ENCODE assay signal across 9 cellular contexts in genomic region chr3:15055019-15055557, GRCh38. TPM values are rescaled to one million over a fixed set of nuclear protein-coding genes. Genes with fewer than 3 reads are reported as not detected.
DNase-seq lines count a peak whose midpoint lies in the region; ATAC-seq and TF ChIP-seq lines count a peak whose summit lies in the region.
"Had no signal": no experiment of that assay in that cellular context is flagged by ENCODE, and none has a peak within 500 bp of the region (broad histone marks: within the 10 kb centered on the region; RNA-seq: fewer than 3 reads in every experiment).

No MANE protein-coding gene starts in this region.

- no peaks in the 10 kb centered on the region for H3K9me2 ChIP-seq in PC-3 (replicated peaks; ENCODE audit: low read length)

- TF ChIP-seq EP300 in suprapubic skin (IDR thresholded peaks at IDR 0.05) = no peak

- H3K79me2 ChIP-seq in PC-3 (ENCODE audit: low read length) = peaks cover 97% of the 10 kb centered on the region

- DNase-seq in activated CD4-positive, alpha-beta T cell treated with anti-CD3 and anti-CD28 coated beads for 24 hours (ENCODE audit: low read depth in 2 of 2) = peak; percentile 38 to 55
- no peak for DNase-seq in activated CD4-positive, alpha-beta T cell treated with anti-CD3 and anti-CD28 coated beads for 1 hour
- DNase-seq in PC-3 = no peak
- DNase-seq in astrocyte of the spinal cord (ENCODE audit: low read depth, low spot score) = peak; percentile 32
- peak; percentile 48 to 62 for DNase-seq in stimulated activated CD8-positive, alpha-beta memory T cell treated with anti-CD3 and anti-CD28 coated beads, Interleukin-7, amount 100 ng/mL, for 4 hours (ENCODE audit: low read depth in 2 of 2)
- no peak for DNase-seq in suprapubic skin (ENCODE audit: low spot score in 2 of 2)
- DNase-seq in T1000 (lab: John Stamatoyannopoulos, UW) = no peak
- no peak for DNase-seq in NCI-H510A treated with DMSO at 0.1 percent for 48 hours (lab: John Stamatoyannopoulos, UW)

- H3K9ac ChIP-seq in PC-3 (ENCODE audit: low read length) = no peak overlapping the region

- H4K20me1 ChIP-seq in PC-3 (ENCODE audit: low read length) = peaks cover 19% of the 10 kb centered on the region; the same call in 1 of the 2 replicates

- no TSS peak for BruUV-seq in PC-3 (replicated peaks; lab: Mats Ljungman, UMichigan)

- POLR2A ChIA-PET in PC-3 (lab: Charles Lee; ENCODE audit: unreplicated experiment) = no interaction called here

- peaks cover 85% of the 10 kb centered on the region for H3K36me3 ChIP-seq in PC-3 (ENCODE audit: low read depth, low read length)
- H3K36me3 ChIP-seq in suprapubic skin = peaks cover 64% of the 10 kb centered on the region

- in situ Hi-C loops in astrocyte of the spinal cord (cut with HindIII; ENCODE audit: low sequenced_read_pairs) = no loop called here

- H3K9me3 ChIP-seq in PC-3 (ENCODE audit: low read length) (no peaks in the 10 kb centered on the region), suprapubic skin (no peaks in the 10 kb centered on the region)
- H3K9me3 ChIP-seq: SJSA1 had no signal

- H3F3A ChIP-seq in PC-3 (ENCODE audit: low read length, unreplicated experiment) = no peaks in the 10 kb centered on the region

- H3K27me3 ChIP-seq in PC-3 (ENCODE audit: low read length) (no peaks in the 10 kb centered on the region), suprapubic skin (no peaks in the 10 kb centered on the region)
- H3K27me3 ChIP-seq: SJSA1 had no signal

- H3K4me3 ChIP-seq in PC-3 (ENCODE audit: low read length) = no peak overlapping the region
- no peak overlapping the region for H3K4me3 ChIP-seq in astrocyte of the spinal cord (ENCODE audit: low read depth, low read length)
- H3K4me3 ChIP-seq in suprapubic skin = no peak overlapping the region
- H3K4me3 ChIP-seq: SJSA1 had no signal

- no peaks in the 10 kb centered on the region for H3K4me1 ChIP-seq in PC-3 (ENCODE audit: insufficient read depth, low read length)
- no peaks in the 10 kb centered on the region for H3K4me1 ChIP-seq in suprapubic skin
- H3K4me1 ChIP-seq: SJSA1 had no signal

- no peak overlapping the region for H3K4me2 ChIP-seq in PC-3 (ENCODE audit: low read length)

- no peak for TF ChIP-seq CTCF in PC-3 (conservative IDR thresholded peaks at IDR 0.05; ENCODE audit: low read depth, low read length)
- TF ChIP-seq CTCF in astrocyte of the spinal cord (IDR thresholded peaks at IDR 0.05; ENCODE audit: low read depth, low read length) = no peak
- no peak for TF ChIP-seq CTCF in suprapubic skin (IDR thresholded peaks at IDR 0.05)

- intact Hi-C loops in PC-3 (cut with micrococcal nuclease) = no loop called here

- no peak overlapping the region for H3K27ac ChIP-seq in PC-3 (ENCODE audit: low read length)
- no peak overlapping the region for H3K27ac ChIP-seq in suprapubic skin
- H3K27ac ChIP-seq: SJSA1 had no signal

- CTCF ChIA-PET in PC-3 (lab: Charles Lee) = no interaction called here

- WGBS in suprapubic skin = 90% methylated on average over 8 of the region's 8 CpGs

- TF ChIP-seq POLR2A in suprapubic skin (IDR thresholded peaks at IDR 0.05) = no peak

- ATAC-seq in PC-3 = 0 out of 2 replicates have a peak, but pooled peaks have one; percentile 13

- H2AFZ ChIP-seq in PC-3 (ENCODE audit: low read length) = no peak overlapping the region

RNA-seq across cellular contexts. Expression of gene MRPS25, which starts 10.0 kb away (rescaled TPM):
- total RNA-seq in PC-3 (2014; rRNA removed) = 42.9 and 46.0 TPM in 2 replicates
- total RNA-seq in suprapubic skin = 10 to 100 TPM; 22.3 to 46.8 (median 29.2) TPM

RNA-seq across cellular contexts. Expression of gene RBSN, which starts 43.9 kb away (rescaled TPM):
- total RNA-seq in PC-3 (2014; rRNA removed) (18.7 and 26.8 TPM in 2 replicates), suprapubic skin (10 to 100 TPM; 25.8 to 48.4 (median 30.8) TPM)

Comparison
In these comparisons a context has a peak if more than half of its experiments do, and no peak if none do; other contexts are left out.
1. DNase-seq: peak in activated CD4-positive, alpha-beta T cell treated with anti-CD3 and anti-CD28 coated beads for 24 hours (2 of 2), astrocyte of the spinal cord (single experiment) and stimulated activated CD8-positive, alpha-beta memory T cell treated with anti-CD3 and anti-CD28 coated beads, Interleukin-7, amount 100 ng/mL, for 4 hours (2 of 2); none in activated CD4-positive, alpha-beta T cell treated with anti-CD3 and anti-CD28 coated beads for 1 hour (single experiment), PC-3 (single experiment), suprapubic skin (0 of 2), T1000 (single experiment) and NCI-H510A treated with DMSO at 0.1 percent for 48 hours (single experiment).